ENCODE assay signal across 1 cellular context in the genomic region with DNA sequence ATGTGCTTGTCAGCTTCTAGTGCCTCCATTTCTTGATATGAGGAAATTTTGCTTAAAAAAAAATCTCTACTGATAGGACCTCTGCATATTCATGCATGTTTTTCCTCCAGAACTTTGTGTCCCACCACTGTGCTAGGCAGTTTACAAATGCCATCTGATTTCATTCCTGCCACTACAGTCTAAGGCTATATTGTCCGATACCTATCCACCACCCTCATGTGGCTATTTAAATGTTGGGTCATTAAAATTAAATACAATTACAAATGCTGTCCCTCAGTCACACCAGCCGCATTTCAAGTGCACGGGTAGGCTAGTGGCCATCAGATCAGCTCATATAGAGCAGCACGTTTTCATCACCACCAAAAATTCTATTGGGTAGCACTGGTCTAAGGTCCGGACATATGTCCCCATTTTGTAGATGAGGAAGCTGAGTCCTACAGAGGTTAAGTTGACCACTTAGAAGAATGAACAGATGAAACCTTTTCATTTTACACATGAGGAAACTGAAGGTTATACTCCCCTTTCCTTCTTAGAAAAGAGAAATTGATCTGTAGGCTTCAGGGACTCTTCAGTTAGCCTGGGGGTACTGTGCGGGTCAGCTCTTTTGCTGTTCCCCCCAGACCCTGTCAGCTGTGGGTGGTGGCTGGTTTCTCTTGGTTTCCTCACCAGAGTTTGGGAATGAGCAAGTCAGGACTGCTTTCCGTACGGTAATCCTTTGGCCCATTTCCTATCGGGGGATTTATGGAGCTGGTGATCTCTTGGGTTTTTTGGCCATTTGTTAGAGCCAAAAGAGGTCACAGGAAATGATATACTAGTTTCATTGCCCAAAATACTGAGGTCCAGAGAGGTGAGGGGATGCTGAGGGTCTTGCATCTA.
TF ChIP-seq lines count a peak whose summit lies in the region.

No MANE protein-coding gene starts in this region.

TF ChIP-seq in A549, 52 proteins besides CTCF, POLR2A, EP300 and RAD21 (continued from another document):
- TF ChIP-seq PHF8 (IDR thresholded peaks at IDR 0.05; ENCODE audit: borderline replicate concordance, low read depth): no peak
- TF ChIP-seq, protein P1, sequence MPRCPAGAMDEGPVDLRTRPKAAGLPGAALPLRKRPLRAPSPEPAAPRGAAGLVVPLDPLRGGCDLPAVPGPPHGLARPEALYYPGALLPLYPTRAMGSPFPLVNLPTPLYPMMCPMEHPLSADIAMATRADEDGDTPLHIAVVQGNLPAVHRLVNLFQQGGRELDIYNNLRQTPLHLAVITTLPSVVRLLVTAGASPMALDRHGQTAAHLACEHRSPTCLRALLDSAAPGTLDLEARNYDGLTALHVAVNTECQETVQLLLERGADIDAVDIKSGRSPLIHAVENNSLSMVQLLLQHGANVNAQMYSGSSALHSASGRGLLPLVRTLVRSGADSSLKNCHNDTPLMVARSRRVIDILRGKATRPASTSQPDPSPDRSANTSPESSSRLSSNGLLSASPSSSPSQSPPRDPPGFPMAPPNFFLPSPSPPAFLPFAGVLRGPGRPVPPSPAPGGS (IDR thresholded peaks at IDR 0.05): no peak
- no peak for TF ChIP-seq BHLHE40 (IDR thresholded peaks at IDR 0.05; ENCODE audit: low read depth, low read length)
- TF ChIP-seq HOXB5 (CRISPR knock-in tag; IDR thresholded peaks at IDR 0.05): no peak
- no peak for TF ChIP-seq EHMT2 (IDR thresholded peaks at IDR 0.05; ENCODE audit: low read depth)
- no peak for TF ChIP-seq NR3C1 (IDR thresholded peaks at IDR 0.05)
- TF ChIP-seq TFCP2L1 (CRISPR knock-in tag; IDR thresholded peaks at IDR 0.05): peak; percentile 50
- TF ChIP-seq CBX2 (IDR thresholded peaks at IDR 0.05; ENCODE audit: borderline replicate concordance, low read depth): no peak
